In genomic region chr6:87152528-87152950, GRCh38 we compare ENCODE assay signal across 9 cellular contexts. TPM values are rescaled to one million over a fixed set of nuclear protein-coding genes. Genes with fewer than 3 reads are reported as not detected.
A peak's percentile ranks its signal among the peaks of the same experiment; 100 is the strongest.
DNase-seq lines count a peak whose midpoint lies in the region; ATAC-seq and TF ChIP-seq lines count a peak whose summit lies in the region.
"Had no signal": no experiment of that assay in that cellular context is flagged by ENCODE, and none has a peak within 500 bp of the region (broad histone marks: within the 10 kb centered on the region; RNA-seq: fewer than 3 reads in every experiment).

No MANE protein-coding gene starts in this region.

- no peaks in the 10 kb centered on the region for H3K9me3 ChIP-seq in OCI-LY7 (ENCODE audit: low read length)
- no peaks in the 10 kb centered on the region for H3K9me3 ChIP-seq in parathyroid adenoma (ENCODE audit: control insufficient read depth, low read length)

- no peak for ATAC-seq in HG03097 (IDR thresholded peaks at IDR 0.05; ENCODE audit: low FRiP score, unreplicated experiment)

- H3K4me1 ChIP-seq in OCI-LY7 (ENCODE audit: insufficient read depth, low read length, poor library complexity, severe bottlenecking) (peaks cover 37% of the 10 kb centered on the region), parathyroid adenoma (peaks cover 5% of the 10 kb centered on the region)

- no peak overlapping the region for H3K27ac ChIP-seq in OCI-LY7 (ENCODE audit: low read depth, low read length, poor library complexity, severe bottlenecking)
- peak overlapping the region; percentile 40 for H3K27ac ChIP-seq in parathyroid adenoma
- H3K27ac ChIP-seq: 22Rv1 had no signal

- intact Hi-C loops in OCI-LY7 (cut with micrococcal nuclease; ENCODE audit: unreplicated experiment) = loop anchor here (10.0 kb wide), 1 partner anchor 1022 kb away; no protein-coding TSS in a partner anchor

- peaks cover 23% of the 10 kb centered on the region for H3K4me1 Mint-ChIP-seq in endothelial cell (ENCODE audit: unreplicated experiment)

- peak overlapping the region; percentile 81 for H3K4me3 Mint-ChIP-seq in endothelial cell (ENCODE audit: unreplicated experiment)

- POLR2A ChIA-PET in OCI-LY7 (lab: Charles Lee) (interaction anchor here (0.7 kb wide), 1 partner anchor 10 kb away, joined by 6 read pairs; no protein-coding TSS in a partner anchor), HEK293T (lab: Yijun Ruan, JAX) (no interaction called here)

- H3K36me3 ChIP-seq in OCI-LY7 (ENCODE audit: insufficient read depth, low read length) (0 out of 2 replicates have a peak, but pooled peaks cover 3% of the 10 kb centered on the region), parathyroid adenoma (ENCODE audit: control insufficient read depth, insufficient read depth, low read length) (no peaks in the 10 kb centered on the region)

- H3K27ac Mint-ChIP-seq in endothelial cell (ENCODE audit: unreplicated experiment) = peak overlapping the region; percentile 46

- peak overlapping the region; percentile 61; the same call in 1 of the 2 replicates for H3K4me2 ChIP-seq in OCI-LY7 (ENCODE audit: low read length)
- no peak overlapping the region for H3K4me2 ChIP-seq in parathyroid adenoma (ENCODE audit: low read length)

- H2AFZ ChIP-seq in OCI-LY7 (ENCODE audit: low read length) (peak overlapping the region; percentile 48; the same call in 1 of the 2 replicates), parathyroid adenoma (peak overlapping the region; percentile 99)

- no peak overlapping the region for H3K9ac ChIP-seq in parathyroid adenoma

- H4K20me1 ChIP-seq in OCI-LY7 (ENCODE audit: insufficient read depth, low read length) = peaks cover 13% of the 10 kb centered on the region; the same call in 1 of the 2 replicates

- H3K27me3 Mint-ChIP-seq in endothelial cell (ENCODE audit: unreplicated experiment) = peaks cover 14% of the 10 kb centered on the region

- no peaks in the 10 kb centered on the region for H3K27me3 ChIP-seq in parathyroid adenoma (ENCODE audit: control insufficient read depth, insufficient read depth, low read length)

- H3K9me3 Mint-ChIP-seq in endothelial cell (ENCODE audit: unreplicated experiment) = no peaks in the 10 kb centered on the region

- H3K36me3 Mint-ChIP-seq in endothelial cell (ENCODE audit: low read depth, unreplicated experiment) = peaks cover 4% of the 10 kb centered on the region

- TF ChIP-seq CTCF in OCI-LY7 (conservative IDR thresholded peaks at IDR 0.05; ENCODE audit: low read length) (no peak), endothelial cell (IDR thresholded peaks at IDR 0.05; ENCODE audit: unreplicated experiment) (no peak), parathyroid adenoma (IDR thresholded peaks at IDR 0.05) (no peak)

- H3K4me3 ChIP-seq in OCI-LY7 (ENCODE audit: low read depth, low read length, poor library complexity, severe bottlenecking) (no peak overlapping the region), parathyroid adenoma (ENCODE audit: low read depth, low read length) (no peak overlapping the region)

- CTCF ChIA-PET in OCI-LY7 (lab: Charles Lee; ENCODE audit: unreplicated experiment) (no interaction called here), HEK293T (lab: Yijun Ruan, JAX) (no interaction called here)

- BruUV-seq in OCI-LY7 (replicated peaks; lab: Mats Ljungman, UMichigan) = no TSS peak

- H3K9me2 ChIP-seq in OCI-LY7 (ENCODE audit: insufficient read depth, low read length) = no peaks in the 10 kb centered on the region

- peaks cover 28% of the 10 kb centered on the region for H3K79me2 ChIP-seq in OCI-LY7 (ENCODE audit: insufficient read depth, low read depth, low read length)
- peaks cover 28% of the 10 kb centered on the region for H3K79me2 ChIP-seq in parathyroid adenoma

- DNase-seq in DMS153 treated with DMSO at 0.1 percent for 48 hours (lab: John Stamatoyannopoulos, UW; ENCODE audit: unreplicated experiment) = peak; percentile 60
- no peak for DNase-seq in DMS153 (lab: John Stamatoyannopoulos, UW)
- DNase-seq in OCI-LY7 (ENCODE audit: low spot score) = no peak
- DNase-seq in endothelial cell (ENCODE audit: low spot score) = no peak
- DNase-seq in activated CD4-positive, CD25-positive, alpha-beta regulatory T cell (lab: John Stamatoyannopoulos, UW) = no peak
- no peak for DNase-seq in HEK293T (ENCODE audit: extremely low spot score)

TF ChIP-seq in HEK293T, 16 proteins besides CTCF, POLR2A, EP300 and RAD21:
- TF ChIP-seq PKNOX1 (IDR thresholded peaks at IDR 0.05) (no peak), ZNF384 (IDR thresholded peaks at IDR 0.05) (no peak), NFRKB (IDR thresholded peaks at IDR 0.05) (no peak), LEF1 (IDR thresholded peaks at IDR 0.05; ENCODE audit: borderline replicate concordance) (no peak), ELF4 (IDR thresholded peaks at IDR 0.05) (no peak), L3MBTL2 (conservative IDR thresholded peaks at IDR 0.05) (no peak), SUZ12 (IDR thresholded peaks at IDR 0.05) (no peak), FOXA1 (IDR thresholded peaks at IDR 0.05) (no peak), BHLHE40 (IDR thresholded peaks at IDR 0.05; ENCODE audit: borderline replicate concordance) (no peak), TARDBP (IDR thresholded peaks at IDR 0.05) (no peak), HDGF (IDR thresholded peaks at IDR 0.05; ENCODE audit: borderline replicate concordance) (no peak), FOXK2 (IDR thresholded peaks at IDR 0.05) (no peak), SP1 (IDR thresholded peaks at IDR 0.05) (no peak), ARNT (IDR thresholded peaks at IDR 0.05) (no peak), FOXM1 (IDR thresholded peaks at IDR 0.05; ENCODE audit: borderline replicate concordance) (no peak), CTBP1 (IDR thresholded peaks at IDR 0.05; ENCODE audit: borderline replicate concordance) (no peak)

RNA-seq across cellular contexts. Expression of gene ZNF292, which starts 2.8 kb away (rescaled TPM):
- 17.5 and 18.7 TPM in 2 replicates for total RNA-seq in OCI-LY7 (2014; rRNA removed; shearing (Covaris generic))
- total RNA-seq in OCI-LY7 (2022) = 44.9 and 53.7 TPM in 2 replicates
- total RNA-seq in endothelial cell (ENCODE audit: unreplicated experiment) = 40.9 TPM

RNA-seq across cellular contexts. Expression of gene CGA, which starts 57.6 kb away (rescaled TPM):
- total RNA-seq in OCI-LY7 (2014; rRNA removed; shearing (Covaris generic)) = not detected in 2 replicates
- total RNA-seq in OCI-LY7 (2022) (not detected in 2 replicates), endothelial cell (ENCODE audit: unreplicated experiment) (not detected)
